1 cellular context compared by ENCODE assay signal in the genomic region with DNA sequence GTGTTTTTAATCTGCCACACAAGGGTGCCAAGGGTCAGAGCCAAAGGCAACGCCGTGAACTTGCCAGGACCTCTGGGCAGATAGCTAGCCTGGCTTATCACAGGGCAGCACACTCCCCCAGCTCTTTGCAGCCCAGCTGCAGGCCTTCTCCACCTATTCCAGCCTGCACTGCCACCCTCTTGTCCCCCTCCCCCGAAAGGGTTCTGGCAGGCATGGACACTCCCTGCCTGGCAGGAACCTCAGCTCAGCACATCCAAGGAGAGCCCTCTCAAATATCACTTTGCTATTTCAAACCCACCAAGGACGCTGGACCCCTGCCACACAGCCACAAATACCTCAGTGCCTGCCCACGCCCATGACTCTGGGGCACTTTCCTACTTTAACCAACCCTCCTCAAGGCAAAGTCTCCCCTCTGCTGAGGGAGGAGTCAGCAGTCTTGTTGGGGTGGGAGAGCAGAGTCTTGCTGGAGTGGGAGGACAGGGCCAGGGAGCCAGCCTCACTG.
TF ChIP-seq lines count a peak whose summit lies in the region.

No MANE protein-coding gene starts in this region.

TF ChIP-seq in K562, 482 proteins besides CTCF, POLR2A, EP300 and RAD21 (continued from another document and continues in another):
- TF ChIP-seq, protein P1, sequence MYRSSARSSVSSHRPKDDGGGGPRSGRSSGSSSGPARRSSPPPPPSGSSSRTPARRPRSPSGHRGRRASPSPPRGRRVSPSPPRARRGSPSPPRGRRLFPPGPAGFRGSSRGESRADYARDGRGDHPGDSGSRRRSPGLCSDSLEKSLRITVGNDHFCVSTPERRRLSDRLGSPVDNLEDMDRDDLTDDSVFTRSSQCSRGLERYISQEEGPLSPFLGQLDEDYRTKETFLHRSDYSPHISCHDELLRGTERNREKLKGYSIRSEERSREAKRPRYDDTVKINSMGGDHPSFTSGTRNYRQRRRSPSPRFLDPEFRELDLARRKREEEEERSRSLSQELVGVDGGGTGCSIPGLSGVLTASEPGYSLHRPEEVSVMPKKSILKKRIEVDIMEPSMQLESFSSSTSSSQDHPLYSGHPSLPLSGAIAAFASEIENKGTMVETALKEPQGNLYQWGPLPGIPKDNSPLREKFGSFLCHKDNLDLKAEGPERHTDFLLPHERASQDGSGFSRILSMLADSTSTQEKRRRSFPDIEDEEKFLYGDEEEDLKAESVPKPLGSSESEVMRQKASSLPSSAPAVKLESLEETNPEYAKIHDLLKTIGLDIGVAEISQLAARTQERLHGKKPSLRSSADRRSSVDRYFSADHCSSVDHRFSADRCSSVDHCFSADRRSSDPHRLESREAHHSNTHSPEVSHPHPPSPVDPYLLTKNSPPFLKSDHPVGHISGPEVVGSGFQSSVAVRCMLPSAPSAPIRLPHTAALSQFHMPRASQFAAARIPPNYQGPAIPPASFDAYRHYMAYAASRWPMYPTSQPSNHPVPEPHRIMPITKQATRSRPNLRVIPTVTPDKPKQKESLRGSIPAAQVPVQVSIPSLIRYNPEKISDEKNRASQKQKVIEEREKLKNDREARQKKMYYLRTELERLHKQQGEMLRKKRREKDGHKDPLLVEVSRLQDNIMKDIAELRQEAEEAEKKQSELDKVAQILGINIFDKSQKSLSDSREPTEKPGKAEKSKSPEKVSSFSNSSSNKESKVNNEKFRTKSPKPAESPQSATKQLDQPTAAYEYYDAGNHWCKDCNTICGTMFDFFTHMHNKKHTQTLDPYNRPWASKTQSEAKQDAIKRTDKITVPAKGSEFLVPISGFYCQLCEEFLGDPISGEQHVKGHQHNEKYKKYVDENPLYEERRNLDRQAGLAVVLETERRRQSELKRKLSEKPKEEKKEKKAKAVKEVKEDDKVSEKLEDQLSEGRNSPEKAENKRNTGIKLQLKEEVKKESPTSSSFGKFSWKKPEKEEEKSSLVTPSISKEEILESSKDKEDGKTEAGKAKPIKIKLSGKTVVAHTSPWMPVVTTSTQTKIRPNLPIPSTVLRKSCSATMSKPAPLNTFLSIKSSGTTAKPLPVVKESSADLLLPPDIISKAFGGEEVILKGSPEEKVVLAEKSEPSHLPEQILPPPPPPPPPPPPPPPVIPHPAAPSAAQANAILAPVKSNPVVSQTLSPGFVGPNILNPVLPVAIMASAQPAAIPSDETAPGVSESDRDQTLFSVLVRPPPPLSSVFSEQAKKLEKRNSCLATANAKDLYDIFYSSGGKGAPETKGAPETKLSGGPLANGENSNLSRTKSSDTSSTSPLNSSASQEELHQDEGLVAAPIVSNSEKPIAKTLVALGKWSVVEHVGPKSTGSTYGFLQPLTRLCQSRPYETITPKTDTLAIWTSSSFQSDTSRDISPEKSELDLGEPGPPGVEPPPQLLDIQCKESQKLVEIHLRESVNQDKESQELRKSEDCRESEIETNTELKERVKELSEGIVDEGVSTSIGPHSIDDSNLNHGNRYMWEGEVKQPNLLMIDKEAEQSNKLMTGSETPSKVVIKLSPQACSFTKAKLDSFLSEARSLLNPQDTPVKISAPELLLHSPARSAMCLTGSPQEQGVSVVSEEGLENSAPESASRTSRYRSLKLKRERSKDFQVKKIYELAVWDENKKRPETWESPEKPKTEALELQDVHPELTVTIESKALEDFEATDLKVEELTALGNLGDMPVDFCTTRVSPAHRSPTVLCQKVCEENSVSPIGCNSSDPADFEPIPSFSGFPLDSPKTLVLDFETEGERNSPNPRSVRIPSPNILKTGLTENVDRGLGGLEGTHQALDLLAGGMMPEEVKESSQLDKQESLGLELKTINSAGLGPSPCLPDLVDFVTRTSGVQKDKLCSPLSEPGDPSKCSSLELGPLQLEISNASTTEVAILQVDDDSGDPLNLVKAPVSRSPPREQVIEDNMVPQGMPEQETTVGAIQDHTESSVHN (IDR thresholded peaks at IDR 0.05; ENCODE audit: borderline replicate concordance in 1 of 2, low read depth in 1 of 2) = no peak
- no peak for TF ChIP-seq BRF1 (IDR thresholded peaks at IDR 0.05; ENCODE audit: borderline replicate concordance, extremely low read depth, insufficient read length)
- no peak for TF ChIP-seq EHMT2 (IDR thresholded peaks at IDR 0.05)
- no peak for TF ChIP-seq TSHZ1 (CRISPR knock-in tag; IDR thresholded peaks at IDR 0.05)
- TF ChIP-seq ID3 (CRISPR knock-in tag; IDR thresholded peaks at IDR 0.05) = no peak
- no peak for TF ChIP-seq ID3 (tag; IDR thresholded peaks at IDR 0.05)
- no peak for TF ChIP-seq ARID2 (IDR thresholded peaks at IDR 0.05)
- TF ChIP-seq, protein P2, sequence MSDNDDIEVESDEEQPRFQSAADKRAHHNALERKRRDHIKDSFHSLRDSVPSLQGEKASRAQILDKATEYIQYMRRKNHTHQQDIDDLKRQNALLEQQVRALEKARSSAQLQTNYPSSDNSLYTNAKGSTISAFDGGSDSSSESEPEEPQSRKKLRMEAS (CRISPR knock-in tag; IDR thresholded peaks at IDR 0.05) = peak; percentile 35; the same call in 1 of the 2 replicates
- TF ChIP-seq HSF4 (CRISPR knock-in tag; IDR thresholded peaks at IDR 0.05; ENCODE audit: borderline replicate concordance) = no peak
- TF ChIP-seq ZNF609 (CRISPR knock-in tag; IDR thresholded peaks at IDR 0.05; ENCODE audit: borderline replicate concordance) = no peak
- TF ChIP-seq FOSL1 (tag; conservative IDR thresholded peaks at IDR 0.05) = no peak
- peak; percentile 19; the same call in 1 of the 2 replicates for TF ChIP-seq TCF3 (CRISPR knock-in tag; IDR thresholded peaks at IDR 0.05)
- TF ChIP-seq SRF (CRISPR knock-in tag; IDR thresholded peaks at IDR 0.05) = no peak
- peak; percentile 34; the same call in 1 of the 2 replicates for TF ChIP-seq RBFOX2 (IDR thresholded peaks at IDR 0.05; ENCODE audit: low read depth, low read length)
- TF ChIP-seq TAL1 (IDR thresholded peaks at IDR 0.05) = no peak
- no peak for TF ChIP-seq HNRNPUL1 (IDR thresholded peaks at IDR 0.05; ENCODE audit: low read length)
- 0 out of 2 replicates have a peak, but pooled peaks have one; percentile 41 for TF ChIP-seq ZNF592 (IDR thresholded peaks at IDR 0.05)
- TF ChIP-seq, protein P3, sequence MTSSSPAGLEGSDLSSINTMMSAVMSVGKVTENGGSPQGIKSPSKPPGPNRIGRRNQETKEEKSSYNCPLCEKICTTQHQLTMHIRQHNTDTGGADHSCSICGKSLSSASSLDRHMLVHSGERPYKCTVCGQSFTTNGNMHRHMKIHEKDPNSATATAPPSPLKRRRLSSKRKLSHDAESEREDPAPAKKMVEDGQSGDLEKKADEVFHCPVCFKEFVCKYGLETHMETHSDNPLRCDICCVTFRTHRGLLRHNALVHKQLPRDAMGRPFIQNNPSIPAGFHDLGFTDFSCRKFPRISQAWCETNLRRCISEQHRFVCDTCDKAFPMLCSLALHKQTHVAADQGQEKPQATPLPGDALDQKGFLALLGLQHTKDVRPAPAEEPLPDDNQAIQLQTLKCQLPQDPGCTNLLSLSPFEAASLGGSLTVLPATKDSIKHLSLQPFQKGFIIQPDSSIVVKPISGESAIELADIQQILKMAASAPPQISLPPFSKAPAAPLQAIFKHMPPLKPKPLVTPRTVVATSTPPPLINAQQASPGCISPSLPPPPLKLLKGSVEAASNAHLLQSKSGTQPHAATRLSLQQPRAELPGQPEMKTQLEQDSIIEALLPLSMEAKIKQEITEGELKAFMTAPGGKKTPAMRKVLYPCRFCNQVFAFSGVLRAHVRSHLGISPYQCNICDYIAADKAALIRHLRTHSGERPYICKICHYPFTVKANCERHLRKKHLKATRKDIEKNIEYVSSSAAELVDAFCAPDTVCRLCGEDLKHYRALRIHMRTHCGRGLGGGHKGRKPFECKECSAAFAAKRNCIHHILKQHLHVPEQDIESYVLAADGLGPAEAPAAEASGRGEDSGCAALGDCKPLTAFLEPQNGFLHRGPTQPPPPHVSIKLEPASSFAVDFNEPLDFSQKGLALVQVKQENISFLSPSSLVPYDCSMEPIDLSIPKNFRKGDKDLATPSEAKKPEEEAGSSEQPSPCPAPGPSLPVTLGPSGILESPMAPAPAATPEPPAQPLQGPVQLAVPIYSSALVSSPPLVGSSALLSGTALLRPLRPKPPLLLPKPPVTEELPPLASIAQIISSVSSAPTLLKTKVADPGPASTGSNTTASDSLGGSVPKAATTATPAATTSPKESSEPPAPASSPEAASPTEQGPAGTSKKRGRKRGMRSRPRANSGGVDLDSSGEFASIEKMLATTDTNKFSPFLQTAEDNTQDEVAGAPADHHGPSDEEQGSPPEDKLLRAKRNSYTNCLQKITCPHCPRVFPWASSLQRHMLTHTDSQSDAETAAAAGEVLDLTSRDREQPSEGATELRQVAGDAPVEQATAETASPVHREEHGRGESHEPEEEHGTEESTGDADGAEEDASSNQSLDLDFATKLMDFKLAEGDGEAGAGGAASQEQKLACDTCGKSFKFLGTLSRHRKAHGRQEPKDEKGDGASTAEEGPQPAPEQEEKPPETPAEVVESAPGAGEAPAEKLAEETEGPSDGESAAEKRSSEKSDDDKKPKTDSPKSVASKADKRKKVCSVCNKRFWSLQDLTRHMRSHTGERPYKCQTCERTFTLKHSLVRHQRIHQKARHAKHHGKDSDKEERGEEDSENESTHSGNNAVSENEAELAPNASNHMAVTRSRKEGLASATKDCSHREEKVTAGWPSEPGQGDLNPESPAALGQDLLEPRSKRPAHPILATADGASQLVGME (CRISPR knock-in tag; IDR thresholded peaks at IDR 0.05) = no peak
